Comparison of ENCODE assay signal across 12 cellular contexts in the genomic region with DNA sequence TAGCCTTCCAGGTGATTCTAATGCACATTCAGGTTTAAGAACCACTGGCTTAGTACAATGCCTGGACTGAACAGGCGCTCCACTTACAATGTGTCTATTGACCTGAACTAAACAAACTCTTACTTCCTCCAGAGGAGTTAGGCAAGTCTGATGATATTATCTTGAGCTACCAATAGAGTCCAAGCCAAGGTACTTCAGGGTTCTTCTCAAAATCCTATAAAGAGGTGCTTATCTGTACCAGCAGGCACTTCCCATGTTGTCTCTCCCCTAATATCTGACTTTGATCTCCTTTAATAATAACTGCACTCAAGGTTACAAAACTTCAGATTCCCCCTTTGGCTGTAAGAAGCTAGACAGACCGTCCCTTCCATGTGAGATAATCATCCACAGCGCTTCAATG.
"Had no signal": no experiment of that assay in that cellular context is flagged by ENCODE, and none has a peak within 500 bp of the region (broad histone marks: within the 10 kb centered on the region; RNA-seq: fewer than 3 reads in every experiment).

No MANE protein-coding gene starts in this region.

- H2AFZ ChIP-seq: hepatocyte had no signal

- H3K27ac ChIP-seq: adrenal gland, cardiac muscle cell, hepatocyte, right atrium auricular region, suprapubic skin had no signal

- DNase-seq: activated CD4-positive, alpha-beta T cell treated with anti-CD3 and anti-CD28 coated beads, Interleukin-2, amount 50 U/mL, for 48 hours; activated gamma-delta T cell treated with Interleukin-2 at 50 U/mL for 16 hours; adrenal gland; dermis blood vessel endothelial cell; effector memory CD4-positive, alpha-beta T cell; nephron progenitor cell; occipital lobe; stimulated activated CD4-positive, alpha-beta T cell treated with anti-CD3 and anti-CD28 coated beads, Interleukin-2, amount 100 ng/mL, for 24 hours had no signal

- H3K36me3 ChIP-seq: adrenal gland, cardiac muscle cell, right atrium auricular region, suprapubic skin had no signal

- H3K9me3 ChIP-seq: adrenal gland, suprapubic skin had no signal

- H3K27me3 ChIP-seq: adrenal gland, cardiac muscle cell, hepatocyte, right atrium auricular region, suprapubic skin had no signal

- H3K4me3 ChIP-seq: adrenal gland, cardiac muscle cell, hepatocyte, right atrium auricular region, suprapubic skin had no signal

- H3K4me1 ChIP-seq: adrenal gland had no signal
